ENCODE assay signal across 12 cellular contexts in the genomic region with DNA sequence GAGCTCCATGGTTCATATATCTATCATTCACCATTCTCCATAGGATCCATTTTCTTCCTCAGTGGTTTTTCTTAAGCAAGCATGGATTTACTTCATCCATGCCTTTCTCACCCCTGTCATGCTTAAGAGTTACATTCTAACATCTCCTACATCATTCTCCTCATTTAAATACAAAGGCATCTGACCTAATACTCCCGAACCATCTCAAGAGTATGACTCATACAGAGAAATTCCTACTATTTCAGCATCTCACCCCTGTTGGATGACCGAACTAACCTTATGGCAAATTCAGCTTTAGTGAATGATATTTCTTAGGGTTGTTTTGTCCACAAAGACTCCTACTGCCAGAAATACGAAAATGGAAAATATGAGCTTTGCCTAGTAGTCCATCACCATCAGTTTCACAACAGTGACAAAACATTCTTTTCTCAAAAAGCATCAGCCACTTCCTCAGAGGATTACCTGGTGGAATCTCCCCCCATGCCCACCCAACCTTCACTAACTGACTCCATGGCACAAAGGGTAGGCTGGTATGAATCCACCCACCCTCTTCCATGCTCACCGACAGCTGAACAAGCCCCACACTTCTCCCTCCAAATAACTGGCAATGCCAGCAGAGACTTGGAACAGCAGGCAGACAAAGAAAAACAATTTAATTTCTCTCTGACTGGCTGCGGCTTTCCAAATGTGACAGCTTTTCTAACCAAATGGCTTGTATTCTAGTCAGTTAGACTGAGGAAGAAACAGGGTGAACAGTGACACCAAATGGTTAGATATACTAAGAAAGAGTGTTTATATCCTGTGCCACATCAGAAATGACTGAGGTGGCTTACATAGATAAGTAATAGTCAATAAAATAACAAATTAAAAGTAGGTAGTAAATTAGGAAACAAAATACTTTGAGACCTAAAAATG.
A peak's percentile ranks its signal among the peaks of the same experiment; 100 is the strongest.
DNase-seq lines count a peak whose midpoint lies in the region; ATAC-seq and TF ChIP-seq lines count a peak whose summit lies in the region.
"Had no signal": no experiment of that assay in that cellular context is flagged by ENCODE, and none has a peak within 500 bp of the region (broad histone marks: within the 10 kb centered on the region; RNA-seq: fewer than 3 reads in every experiment).

No MANE protein-coding gene starts in this region.

- H3K27me3 Mint-ChIP-seq in MCF 10A (ENCODE audit: insufficient read depth, unreplicated experiment), result no peaks in the 10 kb centered on the region

- no peak for TF ChIP-seq CTCF in MCF 10A (IDR thresholded peaks at IDR 0.05; ENCODE audit: unreplicated experiment)
- no peak for TF ChIP-seq CTCF in breast epithelium (IDR thresholded peaks at IDR 0.05)
- no peak for TF ChIP-seq CTCF in GM20000 (IDR thresholded peaks at IDR 0.05; ENCODE audit: extremely low read depth, missing control alignments)

- no peak overlapping the region for H3K4me3 Mint-ChIP-seq in MCF 10A (ENCODE audit: unreplicated experiment)

- H3K4me1 ChIP-seq in breast epithelium (no peaks in the 10 kb centered on the region), aorta (ENCODE audit: control insufficient read depth in 1 of 2, insufficient read depth in 2 of 2, low read length in 2 of 2) (no peaks in the 10 kb centered on the region)
- H3K4me1 ChIP-seq: prostate gland had no signal

- CTCF ChIA-PET in MCF 10A (lab: Yijun Ruan, JAX), result interaction anchor here (0.6 to 1.4 kb wide), 4 partner anchors 9 to 442 kb away, joined by 3 to 4 read pairs (median 3); no protein-coding TSS in a partner anchor

- POLR2A ChIA-PET in MCF 10A (lab: Yijun Ruan, JAX), result interaction anchor here (1.4 kb wide), 1 partner anchor 11 kb away, joined by 3 read pairs; no protein-coding TSS in a partner anchor

- H3K36me3 ChIP-seq in breast epithelium (no peaks in the 10 kb centered on the region), aorta (ENCODE audit: control insufficient read depth in 1 of 2, insufficient read depth in 2 of 2, low read length in 1 of 2) (no peaks in the 10 kb centered on the region)
- H3K36me3 ChIP-seq: prostate gland had no signal

- H3K27me3 ChIP-seq in breast epithelium, result no peaks in the 10 kb centered on the region
- no peaks in the 10 kb centered on the region for H3K27me3 ChIP-seq in aorta (ENCODE audit: control insufficient read depth in 1 of 2, insufficient read depth in 2 of 2, low read length in 1 of 2)

- H3K9me3 Mint-ChIP-seq in MCF 10A (ENCODE audit: unreplicated experiment), result peaks cover 7% of the 10 kb centered on the region

- WGBS in aorta, 2 donors, result 4 to 6% methylated on average over 5 of the region's 5 CpGs

- no peak overlapping the region for H3K4me3 ChIP-seq in breast epithelium
- no peak overlapping the region for H3K4me3 ChIP-seq in aorta (ENCODE audit: low read length in 2 of 2)
- H3K4me3 ChIP-seq: prostate gland had no signal

- intact Hi-C loops in MCF 10A (cut with micrococcal nuclease), result no loop called here
- intact Hi-C loops in breast epithelium (cut with DNase I; ENCODE audit: low total_unique reads), result no loop called here
- intact Hi-C loops in aorta (cut with DNase I), result loop anchor here in 1 of 2 donors (10.0 kb wide), 1 partner anchor 63 kb away; no protein-coding TSS in a partner anchor

- H3K9me3 ChIP-seq in breast epithelium (no peaks in the 10 kb centered on the region), aorta (ENCODE audit: control insufficient read depth, low read length) (no peaks in the 10 kb centered on the region)
- H3K9me3 ChIP-seq: prostate gland had no signal

- DNase-seq in MCF 10A (ENCODE audit: unreplicated experiment), result peak; percentile 74
- DNase-seq in breast epithelium (ENCODE audit: low spot score in 2 of 2), result no peak
- DNase-seq in amniotic stem cell (lab: John Stamatoyannopoulos, UW), result peak; percentile 9
- DNase-seq in iris pigment epithelial cell (ENCODE audit: low read depth), result peak; percentile 97
- DNase-seq in aorta, result no peak
- DNase-seq in GM20000 (ENCODE audit: low spot score), result no peak
- DNase-seq in NCI-H146 (lab: John Stamatoyannopoulos, UW), result no peak
- DNase-seq: activated gamma-delta T cell, NCI-H774 had no signal

- peaks cover 6% of the 10 kb centered on the region for H3K4me1 Mint-ChIP-seq in MCF 10A (ENCODE audit: insufficient read depth, unreplicated experiment)

- TF ChIP-seq POLR2A in breast epithelium (IDR thresholded peaks at IDR 0.05), result no peak

- BruUV-seq in MCF 10A (replicated peaks; lab: Mats Ljungman, UMichigan), result no TSS peak

- H3K27ac ChIP-seq in breast epithelium (peak overlapping the region in 1 of 2 donors; percentile 78), aorta (ENCODE audit: low read depth in 1 of 2, low read length in 2 of 2) (peak overlapping the region in 1 of 2 donors; percentile 58)
- H3K27ac ChIP-seq: KMS-11, prostate gland had no signal

- H3K27ac Mint-ChIP-seq in MCF 10A (ENCODE audit: low read depth, unreplicated experiment), result no peak overlapping the region

- H3K36me3 Mint-ChIP-seq in MCF 10A (ENCODE audit: insufficient read depth, unreplicated experiment), result no peaks in the 10 kb centered on the region

- peak; percentile 83 for ATAC-seq in aorta (ENCODE audit: low FRiP score)
- no peak for ATAC-seq in GM19455 (IDR thresholded peaks at IDR 0.05; ENCODE audit: unreplicated experiment)

Comparison
In these comparisons a context has a peak if more than half of its experiments do, and no peak if none do; other contexts are left out.
1. DNase-seq: peak in MCF 10A (single experiment), amniotic stem cell (single experiment) and iris pigment epithelial cell (single experiment); none in breast epithelium (0 of 2), aorta (0 of 2), GM20000 (single experiment) and NCI-H146 (single experiment).